ENCODE assay signal across 1 cellular context in genomic region chrX:27966955-27967354, GRCh38.
TF ChIP-seq lines count a peak whose summit lies in the region.

No MANE protein-coding gene starts in this region.

TF ChIP-seq in IMR-90, 13 proteins besides CTCF, POLR2A, EP300 and RAD21:
- TF ChIP-seq CEBPB (IDR thresholded peaks at IDR 0.05; ENCODE audit: low read depth, low read length): peak; percentile 24; the same call in 1 of the 2 replicates
- TF ChIP-seq NFE2L2 (IDR thresholded peaks at IDR 0.05; ENCODE audit: low read depth, low read length): no peak
